In the genomic region with DNA sequence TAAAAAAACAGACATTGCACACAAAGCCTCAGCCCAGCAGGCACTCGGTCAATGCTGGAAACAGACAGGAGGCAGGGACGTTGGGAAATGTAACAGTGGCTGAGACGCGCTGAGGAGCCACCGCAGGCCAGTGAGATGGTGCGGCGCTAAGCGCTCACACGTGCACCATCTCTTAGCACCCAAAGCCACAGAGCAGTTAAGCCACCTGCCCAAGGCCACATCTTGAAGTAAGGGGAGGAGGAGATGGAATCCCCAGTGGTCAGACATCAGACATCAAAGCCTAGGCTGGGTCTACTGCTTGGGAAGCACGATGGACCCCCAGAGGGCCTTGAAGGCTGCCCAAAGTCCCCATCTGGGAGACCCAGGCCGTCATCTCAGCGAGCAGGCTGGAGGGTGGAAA, we compare ENCODE assay signal across 14 cellular contexts.
"Had no signal": no experiment of that assay in that cellular context is flagged by ENCODE, and none has a peak within 500 bp of the region (broad histone marks: within the 10 kb centered on the region; RNA-seq: fewer than 3 reads in every experiment).

No MANE protein-coding gene starts in this region.

- H3K9me3 Mint-ChIP-seq: activated naive CD4-positive, alpha-beta T cell treated with anti-CD3 and anti-CD28 coated beads for 36 hours had no signal

- DNase-seq: activated CD4-positive, alpha-beta T cell treated with anti-CD3 and anti-CD28 coated beads, Interleukin-2, amount 50 U/mL, for 48 hours; activated CD8-positive, alpha-beta memory T cell treated with anti-CD3 and anti-CD28 coated beads, Interleukin-2, amount 50 U/mL, for 4 hours; activated naive CD4-positive, alpha-beta T cell treated with anti-CD3 and anti-CD28 coated beads for 36 hours; central memory CD4-positive, alpha-beta T cell; effector memory CD4-positive, alpha-beta T cell; gastrocnemius medialis; heart right ventricle; islet precursor cell; sigmoid colon; stimulated activated CD4-positive, alpha-beta T cell treated with anti-CD3 and anti-CD28 coated beads, Interleukin-12 subunit alpha, Interleukin-12 subunit beta, amount 100 ng/mL, for 4 hours; stimulated activated naive CD4-positive, alpha-beta T cell treated with Interleukin-2 at 50 U/mL for 16 hours; trophoblast cell had no signal

- H3K4me3 Mint-ChIP-seq: activated naive CD4-positive, alpha-beta T cell treated with anti-CD3 and anti-CD28 coated beads for 36 hours had no signal

- FAIRE-seq: TTC549 had no signal

- ATAC-seq: gastrocnemius medialis, heart right ventricle, left lobe of liver had no signal

- H3K27ac Mint-ChIP-seq: activated naive CD4-positive, alpha-beta T cell treated with anti-CD3 and anti-CD28 coated beads for 36 hours had no signal
